19 cellular contexts compared by ENCODE assay signal in the genomic region with DNA sequence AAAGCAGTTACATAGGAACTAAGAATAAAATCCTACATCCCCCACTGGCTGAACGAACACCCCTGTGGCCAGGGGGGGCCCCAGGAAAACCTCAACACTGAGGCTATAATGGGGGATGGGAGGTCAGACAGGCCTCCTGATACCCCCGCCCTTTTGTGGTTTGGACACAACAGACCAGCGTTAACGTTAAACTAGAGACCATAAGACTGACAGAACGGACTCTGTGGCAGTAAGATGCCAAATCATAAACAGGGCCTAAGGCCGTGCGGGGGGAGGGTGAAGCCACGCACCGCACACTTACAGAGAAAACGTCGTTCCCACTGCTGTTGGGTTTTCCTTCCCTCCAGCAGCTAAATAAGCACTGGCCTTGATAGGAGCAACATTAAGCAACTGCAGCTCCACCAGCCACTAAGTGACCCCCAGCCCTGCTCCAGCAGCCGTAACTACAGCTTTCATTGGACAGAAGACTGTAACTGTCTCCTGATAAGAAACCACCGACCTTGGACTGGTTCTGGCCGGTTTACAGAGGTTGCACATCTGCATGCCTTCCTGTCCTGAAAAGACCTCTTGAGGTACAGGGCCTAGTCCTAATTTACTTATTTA. TPM values are rescaled to one million over a fixed set of nuclear protein-coding genes. Genes with fewer than 3 reads are reported as not detected.
DNase-seq lines count a peak whose midpoint lies in the region; ATAC-seq lines count a peak whose summit lies in the region.
"Had no signal": no experiment of that assay in that cellular context is flagged by ENCODE, and none has a peak within 500 bp of the region (broad histone marks: within the 10 kb centered on the region; RNA-seq: fewer than 3 reads in every experiment).

No MANE protein-coding gene starts in this region.

- CTCF ChIA-PET in activated CD8-positive, alpha-beta memory T cell treated with anti-CD3 and anti-CD28 coated beads, Interleukin-2, amount 10 ng/mL, durations not matched to agents 7 days and 5 days (lab: Charles Lee) = interaction anchor here (0.8 to 3.4 kb wide), 4 partner anchors 7 to 126 kb away, joined by 3 to 22 read pairs (median 10); no protein-coding TSS in a partner anchor

- peaks cover 3% of the 10 kb centered on the region for H3K36me3 Mint-ChIP-seq in activated CD8-positive, alpha-beta memory T cell treated with anti-CD3 and anti-CD28 coated beads, Interleukin-2, amount 10 ng/mL, durations not matched to agents 7 days and 5 days
- peaks cover 22% of the 10 kb centered on the region for H3K36me3 Mint-ChIP-seq in effector memory CD8-positive, alpha-beta T cell (ENCODE audit: insufficient read depth)

- peaks cover 34% of the 10 kb centered on the region for H3K4me1 Mint-ChIP-seq in activated CD8-positive, alpha-beta memory T cell treated with anti-CD3 and anti-CD28 coated beads, Interleukin-2, amount 10 ng/mL, durations not matched to agents 7 days and 5 days
- peaks cover 30 to 38% of the 10 kb centered on the region in 2 donors for H3K4me1 Mint-ChIP-seq in effector memory CD8-positive, alpha-beta T cell (ENCODE audit: low read depth in 2 of 2)

- no peaks in the 10 kb centered on the region for H3K9me3 Mint-ChIP-seq in activated CD8-positive, alpha-beta memory T cell treated with anti-CD3 and anti-CD28 coated beads, Interleukin-2, amount 10 ng/mL, durations not matched to agents 7 days and 5 days (ENCODE audit: low read depth)
- H3K9me3 Mint-ChIP-seq in effector memory CD8-positive, alpha-beta T cell = no peaks in the 10 kb centered on the region

- no peak overlapping the region for H3K4me3 Mint-ChIP-seq in activated CD8-positive, alpha-beta memory T cell treated with anti-CD3 and anti-CD28 coated beads, Interleukin-2, amount 10 ng/mL, durations not matched to agents 7 days and 5 days
- peak overlapping the region; percentile 45 to 65 for H3K4me3 Mint-ChIP-seq in effector memory CD8-positive, alpha-beta T cell

- H3K27ac Mint-ChIP-seq in activated CD8-positive, alpha-beta memory T cell treated with anti-CD3 and anti-CD28 coated beads, Interleukin-2, amount 10 ng/mL, durations not matched to agents 7 days and 5 days = peak overlapping the region; percentile 1
- H3K27ac Mint-ChIP-seq in effector memory CD8-positive, alpha-beta T cell = peak overlapping the region; percentile 71 to 79

- intact Hi-C loops in posterior vena cava (cut with DNase I) = loop anchor here in 1 of 2 donors (1.0 to 10.0 kb wide), 2 partner anchors 14 to 107 kb away; no protein-coding TSS in a partner anchor

- ATAC-seq in activated CD8-positive, alpha-beta memory T cell treated with anti-CD3 and anti-CD28 coated beads, Interleukin-2, amount 10 ng/mL, durations not matched to agents 7 days and 5 days = no peak
- ATAC-seq in effector memory CD8-positive, alpha-beta T cell (replicated peaks) = no peak
- ATAC-seq in GM21619 (IDR thresholded peaks at IDR 0.05; ENCODE audit: unreplicated experiment) (no peak), GM21737 (IDR thresholded peaks at IDR 0.05; ENCODE audit: unreplicated experiment) (no peak)
- ATAC-seq: heart left ventricle, lower lobe of right lung, upper lobe of right lung had no signal

- H3K27me3 Mint-ChIP-seq in activated CD8-positive, alpha-beta memory T cell treated with anti-CD3 and anti-CD28 coated beads, Interleukin-2, amount 10 ng/mL, durations not matched to agents 7 days and 5 days = peaks cover 18% of the 10 kb centered on the region
- H3K27me3 Mint-ChIP-seq in effector memory CD8-positive, alpha-beta T cell = peaks cover 9% of the 10 kb centered on the region in 2 donors

- no peak for DNase-seq in activated CD8-positive, alpha-beta memory T cell treated with anti-CD3 and anti-CD28 coated beads, Interleukin-2, amount 10 ng/mL, durations not matched to agents 7 days and 5 days
- DNase-seq in activated CD8-positive, alpha-beta memory T cell treated with anti-CD3 and anti-CD28 coated beads, Interleukin-2, amount 50 U/mL, for 48 hours = no peak
- peak; percentile 100 for DNase-seq in OCI-M1 (lab: John Stamatoyannopoulos, UW)
- no peak for DNase-seq in effector memory CD8-positive, alpha-beta T cell
- peak; percentile 59 for DNase-seq in posterior vena cava (ENCODE audit: low spot score)
- DNase-seq in T-helper 2 cell = no peak
- DNase-seq: activated CD4-positive, alpha-beta T cell treated with anti-CD3 and anti-CD28 coated beads, Interleukin-2, amount 50 U/mL, for 1 hour; activated gamma-delta T cell; AML-193; Calu3; heart left ventricle; lower lobe of right lung; NCI-H524 treated with DMSO at 0.1 percent for 48 hours; occipital lobe; retina; SW 1271; upper lobe of right lung had no signal

RNA-seq across cellular contexts. Expression of a gene that starts 3.4 kb away (rescaled TPM):
- 10 to 100 TPM; 36.0 to 41.9 TPM for total RNA-seq in activated CD8-positive, alpha-beta memory T cell treated with anti-CD3 and anti-CD28 coated beads, Interleukin-2, amount 10 ng/mL, durations not matched to agents 7 days and 5 days
- total RNA-seq in posterior vena cava = 10 to 100 TPM; 23.5 to 23.7 TPM

Comparison
In these comparisons a context has a peak if more than half of its experiments do, and no peak if none do; other contexts are left out.
1. DNase-seq: peak in OCI-M1 (single experiment) and posterior vena cava (single experiment); none in activated CD8-positive, alpha-beta memory T cell treated with anti-CD3 and anti-CD28 coated beads, Interleukin-2, amount 10 ng/mL, durations not matched to agents 7 days and 5 days (single experiment), activated CD8-positive, alpha-beta memory T cell treated with anti-CD3 and anti-CD28 coated beads, Interleukin-2, amount 50 U/mL, for 48 hours (single experiment), effector memory CD8-positive, alpha-beta T cell (0 of 3) and T-helper 2 cell (0 of 5).